ENCODE assay signal across 19 cellular contexts in genomic region chr10:124592101-124592500, GRCh38.
DNase-seq lines count a peak whose midpoint lies in the region; ATAC-seq, FAIRE-seq and TF ChIP-seq lines count a peak whose summit lies in the region.
"Had no signal": no experiment of that assay in that cellular context is flagged by ENCODE, and none has a peak within 500 bp of the region (broad histone marks: within the 10 kb centered on the region; RNA-seq: fewer than 3 reads in every experiment).

No MANE protein-coding gene starts in this region.

- H3K27ac ChIP-seq in GM12878 (ENCODE audit: control insufficient read depth, insufficient read depth), result no peak overlapping the region
- no peak overlapping the region for H3K27ac ChIP-seq in kidney (ENCODE audit: low read depth in 2 of 2, low read length in 2 of 2)
- H3K27ac ChIP-seq: BLaER1, GM23248 had no signal

- TF ChIP-seq EP300 in GM12878 (IDR thresholded peaks at IDR 0.05; ENCODE audit: borderline replicate concordance in 1 of 2, control insufficient read depth in 1 of 2, low read depth in 2 of 2, low read length in 2 of 2), result no peak

- no peak overlapping the region for H3K27ac Mint-ChIP-seq in activated naive CD8-positive, alpha-beta T cell treated with anti-CD3 and anti-CD28 coated beads, Interleukin-2, amount 50 U/mL, for 24 hours
- no peak overlapping the region for H3K27ac Mint-ChIP-seq in activated naive CD8-positive, alpha-beta T cell treated with anti-CD3 and anti-CD28 coated beads for 36 hours
- H3K27ac Mint-ChIP-seq in stimulated activated memory B cell treated with anti-CD40 and anti-IgM and Interleukin-4, amounts not matched to agents 10 μg/mL and 1 μg/mL and 100 μg/mL, for 72 hours, result peak overlapping the region; percentile 59
- H3K27ac Mint-ChIP-seq: CD8-positive, alpha-beta T cell had no signal

- intact Hi-C loops in GM12878 (cut with micrococcal nuclease; ENCODE audit: unreplicated experiment), result no loop called here
- intact Hi-C loops in kidney (cut with DNase I), result no loop called here

- H3K27me3 Mint-ChIP-seq in activated naive CD8-positive, alpha-beta T cell treated with anti-CD3 and anti-CD28 coated beads, Interleukin-2, amount 50 U/mL, for 24 hours, result no peaks in the 10 kb centered on the region
- no peaks in the 10 kb centered on the region for H3K27me3 Mint-ChIP-seq in activated naive CD8-positive, alpha-beta T cell treated with anti-CD3 and anti-CD28 coated beads for 36 hours
- H3K27me3 Mint-ChIP-seq in stimulated activated memory B cell treated with anti-CD40 and anti-IgM and Interleukin-4, amounts not matched to agents 10 μg/mL and 1 μg/mL and 100 μg/mL, for 72 hours, result no peaks in the 10 kb centered on the region

- no peaks in the 10 kb centered on the region for H3K9me3 Mint-ChIP-seq in activated naive CD8-positive, alpha-beta T cell treated with anti-CD3 and anti-CD28 coated beads, Interleukin-2, amount 50 U/mL, for 24 hours
- peaks cover 3% of the 10 kb centered on the region for H3K9me3 Mint-ChIP-seq in activated naive CD8-positive, alpha-beta T cell treated with anti-CD3 and anti-CD28 coated beads for 36 hours
- peaks cover 4% of the 10 kb centered on the region for H3K9me3 Mint-ChIP-seq in stimulated activated memory B cell treated with anti-CD40 and anti-IgM and Interleukin-4, amounts not matched to agents 10 μg/mL and 1 μg/mL and 100 μg/mL, for 72 hours
- H3K9me3 Mint-ChIP-seq: CD8-positive, alpha-beta T cell had no signal

- H4K20me1 ChIP-seq in GM12878 (ENCODE audit: control insufficient read depth, insufficient read depth), result no peaks in the 10 kb centered on the region
- H4K20me1 ChIP-seq: BLaER1 had no signal

- SMC1A ChIA-PET in GM12878 (lab: Charles Lee; ENCODE audit: uncharacterized antibody, unreplicated experiment), result interaction anchor here (1.3 kb wide), 1 partner anchor 149 kb away, joined by 4 read pairs; no protein-coding TSS in a partner anchor

- FAIRE-seq in GM12878 (lab: Jason Lieb, UNC), result no peak
- FAIRE-seq in kidney (lab: Jason Lieb, UNC), result no peak
- FAIRE-seq: D721Med, G401.6, GM18507 had no signal

- TF ChIP-seq CTCF in GM12878 (IDR thresholded peaks at IDR 0.05 in 2 of 3, conservative IDR thresholded peaks at IDR 0.05 in 1 of 3; ENCODE audit: control insufficient read depth in 2 of 3, extremely low read depth in 1 of 3, insufficient read depth in 1 of 3, low read depth in 3 of 3, low read length in 3 of 3) (no peak), kidney (IDR thresholded peaks at IDR 0.05; ENCODE audit: borderline replicate concordance, extremely low read depth, insufficient read depth) (no peak)

- H3K4me3 ChIP-seq in GM12878 (no peak overlapping the region), kidney (ENCODE audit: low read length in 2 of 2) (no peak overlapping the region)
- H3K4me3 ChIP-seq: BLaER1, GM23248 had no signal

- 13% methylated on average over 7 of the region's 7 CpGs for WGBS in GM12878 (ENCODE audit: insufficient coverage, insufficient replicate concordance, low lambda C conversion rate, missing lambda C conversion rate)

- no peaks in the 10 kb centered on the region for H3K36me3 Mint-ChIP-seq in activated naive CD8-positive, alpha-beta T cell treated with anti-CD3 and anti-CD28 coated beads, Interleukin-2, amount 50 U/mL, for 24 hours (ENCODE audit: low read depth)
- peaks cover 5% of the 10 kb centered on the region for H3K36me3 Mint-ChIP-seq in activated naive CD8-positive, alpha-beta T cell treated with anti-CD3 and anti-CD28 coated beads for 36 hours
- no peaks in the 10 kb centered on the region for H3K36me3 Mint-ChIP-seq in stimulated activated memory B cell treated with anti-CD40 and anti-IgM and Interleukin-4, amounts not matched to agents 10 μg/mL and 1 μg/mL and 100 μg/mL, for 72 hours

- RAD21 ChIA-PET in GM12878 (lab: Charles Lee; ENCODE audit: unreplicated experiment), result no interaction called here

- H3K4me1 ChIP-seq in GM12878 (ENCODE audit: control insufficient read depth, insufficient read depth, low read length) (peaks cover 5% of the 10 kb centered on the region), kidney (ENCODE audit: control insufficient read depth in 1 of 2, insufficient read depth in 1 of 2, low read depth in 1 of 2, low read length in 2 of 2) (peaks cover 17 to 20% of the 10 kb centered on the region in 2 donors)

- H3K4me2 ChIP-seq in GM12878 (ENCODE audit: control insufficient read depth, insufficient read depth), result no peak overlapping the region
- H3K4me2 ChIP-seq: BLaER1 had no signal

- no peak overlapping the region for H2AFZ ChIP-seq in GM12878 (ENCODE audit: control insufficient read depth, low read depth, low read length)
- H2AFZ ChIP-seq: GM23248 had no signal

- no peak for DNase-seq in activated naive CD8-positive, alpha-beta T cell treated with anti-CD3 and anti-CD28 coated beads, Interleukin-2, amount 50 U/mL, for 24 hours
- DNase-seq in activated naive CD8-positive, alpha-beta T cell treated with anti-CD3 and anti-CD28 coated beads for 36 hours, result no peak
- DNase-seq in GM12878 (ENCODE audit: low read depth, low spot score) (no peak), kidney (peak; percentile 53), NCI-H2227 (lab: John Stamatoyannopoulos, UW; ENCODE audit: unreplicated experiment) (no peak), NCI-H1694 (lab: John Stamatoyannopoulos, UW) (no peak)
- DNase-seq: CD8-positive, alpha-beta T cell; DMS79 treated with DMSO at 0.1 percent for 48 hours; GM23248; NCI-H1436 treated with DMSO at 0.1 percent for 48 hours; NCI-H2227 treated with DMSO at 0.1 percent for 48 hours; NCI-H524 had no signal

- in situ Hi-C loops in GM12878 (cut with MboI), result no loop called here

- peak; percentile 29 for ATAC-seq in activated naive CD8-positive, alpha-beta T cell treated with anti-CD3 and anti-CD28 coated beads, Interleukin-2, amount 50 U/mL, for 24 hours
- ATAC-seq in GM12878, result peak; percentile 50
- ATAC-seq in stimulated activated memory B cell treated with anti-CD40 and anti-IgM and Interleukin-4, amounts not matched to agents 10 μg/mL and 1 μg/mL and 100 μg/mL, for 72 hours, result peak; percentile 17
- no peak for ATAC-seq in GM18517 (IDR thresholded peaks at IDR 0.05; ENCODE audit: unreplicated experiment)
- ATAC-seq: CD8-positive, alpha-beta T cell; Panc1 had no signal

- H3K27me3 ChIP-seq in GM12878 (replicated peaks in 1 of 2; ENCODE audit: control insufficient read depth in 2 of 2, insufficient read depth in 2 of 2, low read length in 1 of 2), result no peaks in the 10 kb centered on the region; a peak in 1 of 4 replicates
- H3K27me3 ChIP-seq: BLaER1 had no signal

- H3K9ac ChIP-seq in GM12878 (ENCODE audit: control insufficient read depth, insufficient read depth, low read length), result no peak overlapping the region
- H3K9ac ChIP-seq in kidney (ENCODE audit: low read length in 2 of 2), result no peak overlapping the region
- H3K9ac ChIP-seq: BLaER1, GM23248 had no signal

- peaks cover 8% of the 10 kb centered on the region for H3K4me1 Mint-ChIP-seq in activated naive CD8-positive, alpha-beta T cell treated with anti-CD3 and anti-CD28 coated beads, Interleukin-2, amount 50 U/mL, for 24 hours
- no peaks in the 10 kb centered on the region for H3K4me1 Mint-ChIP-seq in activated naive CD8-positive, alpha-beta T cell treated with anti-CD3 and anti-CD28 coated beads for 36 hours
- H3K4me1 Mint-ChIP-seq in stimulated activated memory B cell treated with anti-CD40 and anti-IgM and Interleukin-4, amounts not matched to agents 10 μg/mL and 1 μg/mL and 100 μg/mL, for 72 hours, result peaks cover 52% of the 10 kb centered on the region

- POLR2A ChIA-PET in GM12878 (lab: Charles Lee), result no interaction called here

- CTCF ChIA-PET in GM12878 (lab: Yijun Ruan, JAX), result no interaction called here

- H3K4me3 Mint-ChIP-seq in activated naive CD8-positive, alpha-beta T cell treated with anti-CD3 and anti-CD28 coated beads, Interleukin-2, amount 50 U/mL, for 24 hours, result no peak overlapping the region
- H3K4me3 Mint-ChIP-seq in activated naive CD8-positive, alpha-beta T cell treated with anti-CD3 and anti-CD28 coated beads for 36 hours, result no peak overlapping the region
- H3K4me3 Mint-ChIP-seq in stimulated activated memory B cell treated with anti-CD40 and anti-IgM and Interleukin-4, amounts not matched to agents 10 μg/mL and 1 μg/mL and 100 μg/mL, for 72 hours, result no peak overlapping the region
- H3K4me3 Mint-ChIP-seq: CD8-positive, alpha-beta T cell had no signal

- TF ChIP-seq POLR2A in GM12878 (IDR thresholded peaks at IDR 0.05; ENCODE audit: low read depth, low read length), result no peak

- no peak for TF ChIP-seq RAD21 in GM12878 (IDR thresholded peaks at IDR 0.05; ENCODE audit: insufficient read depth, low read depth, low read length)

- H3K9me3 ChIP-seq in GM12878 (replicated peaks; ENCODE audit: control insufficient read depth, insufficient read depth, low read length) (no peaks in the 10 kb centered on the region; the same call in 1 of the 3 replicates), kidney (ENCODE audit: control insufficient read depth in 1 of 2, low read length in 2 of 2) (peaks cover 0 to 6% of the 10 kb centered on the region in 2 donors)

- H3K36me3 ChIP-seq in GM12878 (ENCODE audit: control insufficient read depth in 2 of 2, insufficient read depth in 2 of 2, low read length in 1 of 2), result no peaks in the 10 kb centered on the region
- no peaks in the 10 kb centered on the region for H3K36me3 ChIP-seq in kidney (ENCODE audit: control insufficient read depth in 1 of 2, insufficient read depth in 2 of 2, low read length in 2 of 2)
- H3K36me3 ChIP-seq: BLaER1 had no signal

- BruUV-seq in GM12878 (replicated peaks; lab: Mats Ljungman, UMichigan), result no TSS peak

- no peaks in the 10 kb centered on the region for H3K79me2 ChIP-seq in GM12878 (ENCODE audit: control insufficient read depth, insufficient read depth, low read length)

TF ChIP-seq in GM12878, 131 proteins besides CTCF, POLR2A, EP300 and RAD21:
- no peak for TF ChIP-seq MTA2 (IDR thresholded peaks at IDR 0.05; ENCODE audit: low read depth)
- TF ChIP-seq NRF1 (conservative IDR thresholded peaks at IDR 0.05; ENCODE audit: low read depth, low read length), result no peak
- no peak for TF ChIP-seq GABPA (IDR thresholded peaks at IDR 0.05; ENCODE audit: low read depth)
- TF ChIP-seq SKIL (IDR thresholded peaks at IDR 0.05; ENCODE audit: low read depth, poor library complexity, severe bottlenecking), result no peak
- no peak for TF ChIP-seq YY1 (IDR thresholded peaks at IDR 0.05; ENCODE audit: low read depth, low read length)
